In genomic region chr19:6064016-6064702, GRCh38 we compare ENCODE assay signal across 1 cellular context.
TF ChIP-seq lines count a peak whose summit lies in the region.

No MANE protein-coding gene starts in this region.

TF ChIP-seq in K562, 482 proteins besides CTCF, POLR2A, EP300 and RAD21 (continued from another document):
- TF ChIP-seq, protein P1, sequence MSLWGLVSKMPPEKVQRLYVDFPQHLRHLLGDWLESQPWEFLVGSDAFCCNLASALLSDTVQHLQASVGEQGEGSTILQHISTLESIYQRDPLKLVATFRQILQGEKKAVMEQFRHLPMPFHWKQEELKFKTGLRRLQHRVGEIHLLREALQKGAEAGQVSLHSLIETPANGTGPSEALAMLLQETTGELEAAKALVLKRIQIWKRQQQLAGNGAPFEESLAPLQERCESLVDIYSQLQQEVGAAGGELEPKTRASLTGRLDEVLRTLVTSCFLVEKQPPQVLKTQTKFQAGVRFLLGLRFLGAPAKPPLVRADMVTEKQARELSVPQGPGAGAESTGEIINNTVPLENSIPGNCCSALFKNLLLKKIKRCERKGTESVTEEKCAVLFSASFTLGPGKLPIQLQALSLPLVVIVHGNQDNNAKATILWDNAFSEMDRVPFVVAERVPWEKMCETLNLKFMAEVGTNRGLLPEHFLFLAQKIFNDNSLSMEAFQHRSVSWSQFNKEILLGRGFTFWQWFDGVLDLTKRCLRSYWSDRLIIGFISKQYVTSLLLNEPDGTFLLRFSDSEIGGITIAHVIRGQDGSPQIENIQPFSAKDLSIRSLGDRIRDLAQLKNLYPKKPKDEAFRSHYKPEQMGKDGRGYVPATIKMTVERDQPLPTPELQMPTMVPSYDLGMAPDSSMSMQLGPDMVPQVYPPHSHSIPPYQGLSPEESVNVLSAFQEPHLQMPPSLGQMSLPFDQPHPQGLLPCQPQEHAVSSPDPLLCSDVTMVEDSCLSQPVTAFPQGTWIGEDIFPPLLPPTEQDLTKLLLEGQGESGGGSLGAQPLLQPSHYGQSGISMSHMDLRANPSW (CRISPR knock-in tag; IDR thresholded peaks at IDR 0.05) = 0 out of 2 replicates have a peak, but pooled peaks have one; percentile 41
- TF ChIP-seq XRCC4 (IDR thresholded peaks at IDR 0.05; ENCODE audit: extremely low read depth, insufficient read depth, insufficient read length) (no peak), ZC3H4 (CRISPR knock-in tag; IDR thresholded peaks at IDR 0.05; ENCODE audit: borderline replicate concordance) (peak; percentile 85; the same call in 1 of the 2 replicates), DPF2 (IDR thresholded peaks at IDR 0.05) (no peak), BRCA1 (IDR thresholded peaks at IDR 0.05) (no peak), BRCA1 (CRISPR knock-in tag; IDR thresholded peaks at IDR 0.05) (0 out of 2 replicates have a peak, but pooled peaks have one; percentile 25)
